ENCODE assay signal across 8 cellular contexts in genomic region chr11:7512525-7513209, GRCh38. TPM values are rescaled to one million over a fixed set of nuclear protein-coding genes. Genes with fewer than 3 reads are reported as not detected.
A peak's percentile ranks its signal among the peaks of the same experiment; 100 is the strongest.
DNase-seq lines count a peak whose midpoint lies in the region; ATAC-seq, FAIRE-seq and TF ChIP-seq lines count a peak whose summit lies in the region.

No MANE protein-coding gene starts in this region.

- H3K4me3 Mint-ChIP-seq in CD14-positive monocyte, result peak overlapping the region; percentile 93
- peak overlapping the region; percentile 95 for H3K4me3 Mint-ChIP-seq in T-helper 17 cell
- peak overlapping the region; percentile 84 for H3K4me3 Mint-ChIP-seq in natural killer cell treated with Interleukin-12 subunit alpha and Interleukin-12 subunit beta and Interleukin-15 and Interleukin-18, amount 100 ng/mL, for 72 hours

- no peaks in the 10 kb centered on the region for H3K36me3 ChIP-seq in fibroblast of lung (ENCODE audit: control insufficient read depth, insufficient read depth, low read length)

- ATAC-seq in HG03175 (IDR thresholded peaks at IDR 0.05; ENCODE audit: unreplicated experiment), result peak; percentile 75
- ATAC-seq in T-helper 17 cell, result peak; percentile 20
- ATAC-seq in natural killer cell treated with Interleukin-12 subunit alpha and Interleukin-12 subunit beta and Interleukin-15 and Interleukin-18, amount 100 ng/mL, for 72 hours, result peak; percentile 1 to 2

- peaks cover 4% of the 10 kb centered on the region for H3K27me3 ChIP-seq in fibroblast of lung (ENCODE audit: control insufficient read depth, insufficient read depth, low read length)

- no peaks in the 10 kb centered on the region for H3K79me2 ChIP-seq in fibroblast of lung (ENCODE audit: control insufficient read depth, insufficient read depth, low read length)

- peaks cover 2% of the 10 kb centered on the region for H3K4me1 ChIP-seq in fibroblast of lung (ENCODE audit: control insufficient read depth, extremely low read depth, insufficient read depth, low read length)

- peak overlapping the region; percentile 89 for H3K4me2 ChIP-seq in fibroblast of lung (ENCODE audit: extremely low read depth, insufficient read depth, low read length)

- H3K9me3 Mint-ChIP-seq in CD14-positive monocyte, result peaks cover 0 to 2% (median 0%) of the 10 kb centered on the region in 7 donors
- H3K9me3 Mint-ChIP-seq in natural killer cell treated with Interleukin-12 subunit alpha and Interleukin-12 subunit beta and Interleukin-15 and Interleukin-18, amount 100 ng/mL, for 72 hours, result no peaks in the 10 kb centered on the region

- H3K9me3 ChIP-seq in T-helper 17 cell (ENCODE audit: control insufficient read depth, low read length, poor library complexity, severe bottlenecking) (no peaks in the 10 kb centered on the region), fibroblast of lung (ENCODE audit: control insufficient read depth, insufficient read depth, low read depth, low read length) (no peaks in the 10 kb centered on the region)

- TF ChIP-seq CTCF in CD14-positive monocyte (IDR thresholded peaks at IDR 0.05) (no peak), fibroblast of lung (conservative IDR thresholded peaks at IDR 0.05 in 1 of 2, IDR thresholded peaks at IDR 0.05 in 1 of 2; ENCODE audit: low read depth in 1 of 2, low read length in 2 of 2) (peak in 1 of 2 donors; percentile 21)

- H3K27me3 Mint-ChIP-seq in CD14-positive monocyte (ENCODE audit: low read depth in 3 of 3) (peaks cover 0 to 7% (median 6%) of the 10 kb centered on the region in 3 donors), T-helper 17 cell (no peaks in the 10 kb centered on the region)
- H3K27me3 Mint-ChIP-seq in natural killer cell treated with Interleukin-12 subunit alpha and Interleukin-12 subunit beta and Interleukin-15 and Interleukin-18, amount 100 ng/mL, for 72 hours, result peaks cover 0 to 9% of the 10 kb centered on the region in 2 donors

- H3K9ac ChIP-seq in fibroblast of lung (ENCODE audit: insufficient read depth, low read length), result peak overlapping the region; percentile 59

- peak; percentile 47 for TF ChIP-seq POLR2A in GM19099 (IDR thresholded peaks at IDR 0.05; ENCODE audit: extremely low read depth, insufficient read length, low read depth)

- H3K27ac ChIP-seq in fibroblast of lung (ENCODE audit: insufficient read depth, low read length), result peak overlapping the region; percentile 44

- H2AFZ ChIP-seq in fibroblast of lung (ENCODE audit: low read length), result peak overlapping the region; percentile 86

- no peaks in the 10 kb centered on the region for H4K20me1 ChIP-seq in fibroblast of lung (ENCODE audit: control insufficient read depth, extremely low read depth, insufficient read depth, low read length)

- H3K4me1 Mint-ChIP-seq in CD14-positive monocyte (peaks cover 56% of the 10 kb centered on the region), T-helper 17 cell (peaks cover 30% of the 10 kb centered on the region)
- H3K4me1 Mint-ChIP-seq in natural killer cell treated with Interleukin-12 subunit alpha and Interleukin-12 subunit beta and Interleukin-15 and Interleukin-18, amount 100 ng/mL, for 72 hours (ENCODE audit: low read depth in 2 of 2), result peaks cover 22 to 23% of the 10 kb centered on the region in 2 donors

- intact Hi-C loops in CD14-positive monocyte (cut with micrococcal nuclease), result loop anchor here (10.0 kb wide), 3 partner anchors 62 to 82 kb away; no protein-coding TSS in a partner anchor

- H3K27ac Mint-ChIP-seq in CD14-positive monocyte (peak overlapping the region; percentile 95 to 98 (median 97)), T-helper 17 cell (peak overlapping the region; percentile 91)
- peak overlapping the region; percentile 69 to 91 for H3K27ac Mint-ChIP-seq in natural killer cell treated with Interleukin-12 subunit alpha and Interleukin-12 subunit beta and Interleukin-15 and Interleukin-18, amount 100 ng/mL, for 72 hours

- peak overlapping the region; percentile 61 to 85 (median 75) for H3K4me3 ChIP-seq in fibroblast of lung (replicated peaks in 1 of 4; ENCODE audit: control extremely low read depth in 1 of 4, insufficient read depth in 1 of 4, low read depth in 3 of 4, low read length in 4 of 4)

- H3K36me3 Mint-ChIP-seq in CD14-positive monocyte (peaks cover 2 to 30% of the 10 kb centered on the region in 2 donors), T-helper 17 cell (ENCODE audit: low read depth) (peaks cover 4% of the 10 kb centered on the region)
- H3K36me3 Mint-ChIP-seq in natural killer cell treated with Interleukin-12 subunit alpha and Interleukin-12 subunit beta and Interleukin-15 and Interleukin-18, amount 100 ng/mL, for 72 hours, result no peaks in the 10 kb centered on the region

- peak; percentile 91 for DNase-seq in CD14-positive monocyte (ENCODE audit: low spot score)
- DNase-seq in T-helper 17 cell, result no peak
- peak in 1 of 2 donors; percentile 49 for DNase-seq in fibroblast of lung (ENCODE audit: low read depth in 2 of 2)
- no peak for DNase-seq in natural killer cell treated with Interleukin-12 subunit alpha and Interleukin-12 subunit beta and Interleukin-15 and Interleukin-18, amount 100 ng/mL, for 72 hours (ENCODE audit: low spot score)
- no peak for DNase-seq in NCI-H2171 (lab: John Stamatoyannopoulos, UW)
- no peak for DNase-seq in HTR-8/SVneo (ENCODE audit: insufficient read length, low spot score)

- FAIRE-seq in HTR-8/SVneo (lab: Jason Lieb, UNC), result no peak

RNA-seq across cellular contexts. Expression of gene PPFIBP2, which starts 1.1 kb away (rescaled TPM):
- polyA plus RNA-seq in CD14-positive monocyte (1 to 10 TPM; 5.9 to 8.6 TPM), fibroblast of lung (8.6 and 11.4 TPM in 2 replicates)
- total RNA-seq in T-helper 17 cell (10 to 100 TPM; 26.2 to 40.6 TPM), fibroblast of lung (31.3 and 38.8 TPM in 2 replicates)
- 7.6 and 8.7 TPM in 2 replicates for polyA plus RNA-seq in fibroblast of lung (2012)
- 16.2 and 29.3 TPM in 2 replicates for polyA minus RNA-seq in fibroblast of lung (ENCODE audit: low replicate concordance)
- total RNA-seq in natural killer cell treated with Interleukin-12 subunit alpha and Interleukin-12 subunit beta and Interleukin-15 and Interleukin-18, amount 100 ng/mL, for 72 hours, result 10 to 100 TPM in 1 of 2 donors, 1 to 10 TPM in 1; 9.6 to 11.0 TPM

RNA-seq across cellular contexts. Expression of gene OLFML1, which starts 27.4 kb away (rescaled TPM):
- polyA plus RNA-seq in CD14-positive monocyte (under 1 TPM; 0.11 to 0.17 TPM), fibroblast of lung (24.4 and 183 TPM in 2 replicates)
- total RNA-seq in T-helper 17 cell (not detected), fibroblast of lung (20.0 and 22.8 TPM in 2 replicates)
- polyA plus RNA-seq in fibroblast of lung (2012), result 14.1 and 108 TPM in 2 replicates
- 74.4 and 223 TPM in 2 replicates for polyA minus RNA-seq in fibroblast of lung (ENCODE audit: low replicate concordance)
- total RNA-seq in natural killer cell treated with Interleukin-12 subunit alpha and Interleukin-12 subunit beta and Interleukin-15 and Interleukin-18, amount 100 ng/mL, for 72 hours, result not detected

Comparison
In these comparisons a context has a peak if more than half of its experiments do, and no peak if none do; other contexts are left out.
1. ATAC-seq: peak in every context shown above with its lines; median percentile 75 in HG03175; 20 in T-helper 17 cell; 2 in natural killer cell treated with Interleukin-12 subunit alpha and Interleukin-12 subunit beta and Interleukin-15 and Interleukin-18, amount 100 ng/mL, for 72 hours.
2. RNA of gene OLFML1, which starts 27.4 kb away (total RNA-seq): 20.0 to 22.8 TPM in fibroblast of lung; not detected in T-helper 17 cell and not detected in natural killer cell treated with Interleukin-12 subunit alpha and Interleukin-12 subunit beta and Interleukin-15 and Interleukin-18, amount 100 ng/mL, for 72 hours; every median in the first group is over 10 times any median in the second.
3. Peak in every context shown above with its lines, with median percentiles within 50 percentile points of each other: H3K27ac Mint-ChIP-seq and H3K4me3 Mint-ChIP-seq.